Comparison of ENCODE assay signal across 9 cellular contexts in genomic region chr11:827861-828167, GRCh38. TPM values are rescaled to one million over a fixed set of nuclear protein-coding genes. Genes with fewer than 3 reads are reported as not detected.
DNase-seq lines count a peak whose midpoint lies in the region; ATAC-seq and TF ChIP-seq lines count a peak whose summit lies in the region.
"Had no signal": no experiment of that assay in that cellular context is flagged by ENCODE, and none has a peak within 500 bp of the region (broad histone marks: within the 10 kb centered on the region; RNA-seq: fewer than 3 reads in every experiment).

CRACR2B (plus strand) TSS chr11:827919; CDS start chr11:828608, 689 bp downstream.

- CTCF ChIA-PET in activated CD4-positive, alpha-beta memory T cell treated with anti-CD3 and anti-CD28 coated beads for 36 hours (lab: Charles Lee), result no interaction called here

- peaks cover 7% of the 10 kb centered on the region; the same call in 1 of the 3 replicates for H3K36me3 Mint-ChIP-seq in GM23338 (ENCODE audit: low read depth)
- H3K36me3 Mint-ChIP-seq in activated CD4-positive, alpha-beta memory T cell treated with anti-CD3 and anti-CD28 coated beads for 36 hours, result peaks cover 15% of the 10 kb centered on the region

- peak within 1 kb of the TSS; percentile 98 for H3K4me2 ChIP-seq in GM23338
- H3K4me2 ChIP-seq in hepatocyte, result peak within 1 kb of the TSS; percentile 97
- peak within 1 kb of the TSS; percentile 83 for H3K4me2 ChIP-seq in smooth muscle cell

- H3K4me1 ChIP-seq in GM23338 (ENCODE audit: insufficient read depth), result peaks cover 26% of the 10 kb centered on the region
- peaks cover 45% of the 10 kb centered on the region for H3K4me1 ChIP-seq in hepatocyte (ENCODE audit: insufficient read depth)
- H3K4me1 ChIP-seq in smooth muscle cell (ENCODE audit: low read depth), result peaks cover 42% of the 10 kb centered on the region

- no peaks in the 10 kb centered on the region for H3K9me2 ChIP-seq in GM23338 (ENCODE audit: insufficient read depth)
- H3K9me2 ChIP-seq in hepatocyte (replicated peaks; ENCODE audit: insufficient read depth), result no peaks in the 10 kb centered on the region

- H3K4me3 ChIP-seq in GM23338, result peak within 1 kb of the TSS; percentile 89
- peak within 1 kb of the TSS; percentile 14 for H3K4me3 ChIP-seq in hepatocyte
- peak within 1 kb of the TSS; percentile 48 for H3K4me3 ChIP-seq in smooth muscle cell

- no peaks in the 10 kb centered on the region; the same call in 1 of the 2 replicates for H4K20me1 ChIP-seq in GM23338 (replicated peaks; ENCODE audit: insufficient read depth)
- H4K20me1 ChIP-seq in hepatocyte (ENCODE audit: insufficient read depth, poor library complexity, severe bottlenecking), result no peaks in the 10 kb centered on the region
- peaks cover 40% of the 10 kb centered on the region for H4K20me1 ChIP-seq in smooth muscle cell (ENCODE audit: low read depth)

- H3K27ac Mint-ChIP-seq in GM23338, result 0 out of 2 replicates have a peak within 1 kb of the TSS, but pooled peaks have one; percentile 67
- H3K27ac Mint-ChIP-seq in activated CD4-positive, alpha-beta memory T cell treated with anti-CD3 and anti-CD28 coated beads for 36 hours, result no peak within 1 kb of the TSS

- no peaks in the 10 kb centered on the region; the same call in 2 of the 3 replicates for H3K9me3 Mint-ChIP-seq in GM23338
- no peaks in the 10 kb centered on the region for H3K9me3 Mint-ChIP-seq in activated CD4-positive, alpha-beta memory T cell treated with anti-CD3 and anti-CD28 coated beads for 36 hours

- H2AFZ ChIP-seq in GM23338 (peak within 1 kb of the TSS; percentile 96), hepatocyte (peak within 1 kb of the TSS; percentile 49), smooth muscle cell (ENCODE audit: low read depth) (no peak within 1 kb of the TSS)

- H3F3A ChIP-seq in GM23338 (replicated peaks; ENCODE audit: low read depth), result peaks cover 24% of the 10 kb centered on the region
- H3F3A ChIP-seq in smooth muscle cell (ENCODE audit: low read depth), result peaks cover 6% of the 10 kb centered on the region

- ATAC-seq in GM23338 (no peak), GM21423 (IDR thresholded peaks at IDR 0.05; ENCODE audit: unreplicated experiment) (no peak), HG03378 (IDR thresholded peaks at IDR 0.05; ENCODE audit: unreplicated experiment) (no peak), HG02981 (IDR thresholded peaks at IDR 0.05; ENCODE audit: unreplicated experiment) (no peak), GM21576 (IDR thresholded peaks at IDR 0.05; ENCODE audit: unreplicated experiment) (no peak)

- 50% methylated on average over 5 of the region's 5 CpGs for WGBS in hepatocyte (ENCODE audit: low lambda C conversion rate, missing lambda C conversion rate)
- 64% methylated on average over 5 of the region's 5 CpGs for WGBS in smooth muscle cell (ENCODE audit: low lambda C conversion rate)

- H3K27me3 ChIP-seq in GM23338 (ENCODE audit: insufficient read depth), result peaks cover 28% of the 10 kb centered on the region
- peaks cover 21% of the 10 kb centered on the region for H3K27me3 ChIP-seq in hepatocyte
- peaks cover 65% of the 10 kb centered on the region for H3K27me3 ChIP-seq in smooth muscle cell (ENCODE audit: low read depth)

- no peak within 1 kb of the TSS for H3K9ac ChIP-seq in smooth muscle cell (ENCODE audit: low read depth)

- DNase-seq in GM23338 (ENCODE audit: low spot score), result no peak
- no peak for DNase-seq in activated CD4-positive, alpha-beta memory T cell treated with anti-CD3 and anti-CD28 coated beads for 36 hours
- no peak for DNase-seq in hepatocyte (ENCODE audit: low spot score)
- DNase-seq in smooth muscle cell (lab: John Stamatoyannopoulos, UW; ENCODE audit: unreplicated experiment), result no peak
- DNase-seq: NCI-H226 had no signal

- H3K4me1 Mint-ChIP-seq in GM23338, result peaks cover 42% of the 10 kb centered on the region
- H3K4me1 Mint-ChIP-seq in activated CD4-positive, alpha-beta memory T cell treated with anti-CD3 and anti-CD28 coated beads for 36 hours (ENCODE audit: low read depth), result peaks cover 26% of the 10 kb centered on the region

- H3K9me3 ChIP-seq in hepatocyte (ENCODE audit: low read depth), result no peaks in the 10 kb centered on the region
- H3K9me3 ChIP-seq in smooth muscle cell (replicated peaks; ENCODE audit: low read depth), result no peaks in the 10 kb centered on the region

- no peaks in the 10 kb centered on the region for H3K79me2 ChIP-seq in GM23338 (replicated peaks; ENCODE audit: insufficient read depth)
- H3K79me2 ChIP-seq in hepatocyte, result no peaks in the 10 kb centered on the region
- no peaks in the 10 kb centered on the region for H3K79me2 ChIP-seq in smooth muscle cell (ENCODE audit: low read depth)

- H3K27ac ChIP-seq in GM23338 (ENCODE audit: low read depth) (peak within 1 kb of the TSS; percentile 90), hepatocyte (peak within 1 kb of the TSS; percentile 83), smooth muscle cell (ENCODE audit: low read depth) (no peak within 1 kb of the TSS)

- no peak for TF ChIP-seq CTCF in GM23338 (conservative IDR thresholded peaks at IDR 0.05; ENCODE audit: low read depth in 2 of 2)
- TF ChIP-seq CTCF in hepatocyte (IDR thresholded peaks at IDR 0.05; ENCODE audit: poor library complexity), result no peak
- TF ChIP-seq CTCF in smooth muscle cell (IDR thresholded peaks at IDR 0.05; ENCODE audit: borderline replicate concordance, insufficient read depth, poor library complexity, severe bottlenecking), result no peak

- H3K36me3 ChIP-seq in GM23338 (ENCODE audit: insufficient read depth) (no peaks in the 10 kb centered on the region), hepatocyte (replicated peaks; ENCODE audit: insufficient read depth, low read depth) (no peaks in the 10 kb centered on the region), smooth muscle cell (ENCODE audit: low read depth) (no peaks in the 10 kb centered on the region)

- POLR2A ChIA-PET in activated CD4-positive, alpha-beta memory T cell treated with anti-CD3 and anti-CD28 coated beads for 36 hours (lab: Charles Lee), result no interaction called here

- intact Hi-C loops in activated CD4-positive, alpha-beta memory T cell treated with anti-CD3 and anti-CD28 coated beads for 36 hours (cut with micrococcal nuclease), result no loop called here

- H3K4me3 Mint-ChIP-seq in GM23338, result peak within 1 kb of the TSS; percentile 79
- H3K4me3 Mint-ChIP-seq in activated CD4-positive, alpha-beta memory T cell treated with anti-CD3 and anti-CD28 coated beads for 36 hours, result peak within 1 kb of the TSS; percentile 52

- peaks cover 61% of the 10 kb centered on the region for H3K27me3 Mint-ChIP-seq in GM23338 (ENCODE audit: insufficient read depth, low read depth, poor library complexity)
- peaks cover 35% of the 10 kb centered on the region for H3K27me3 Mint-ChIP-seq in activated CD4-positive, alpha-beta memory T cell treated with anti-CD3 and anti-CD28 coated beads for 36 hours

TF ChIP-seq in GM23338, 12 proteins besides CTCF, POLR2A, EP300 and RAD21:
- no peak for TF ChIP-seq JUNB (IDR thresholded peaks at IDR 0.05; ENCODE audit: unreplicated experiment)

RNA-seq across cellular contexts. Expression of gene CRACR2B, which starts in this region (rescaled TPM):
- total RNA-seq in GM23338 (2014; rRNA removed; shearing (Covaris generic)), result 58.0 and 64.1 TPM in 2 replicates
- polyA plus RNA-seq in GM23338 (2016; fragmentation: Nextera tagmentation; extraction: Ambion mirVana), result 55.9 and 59.4 TPM in 2 replicates
- 1 to 10 TPM; 1.8 to 2.3 TPM for total RNA-seq in activated CD4-positive, alpha-beta memory T cell treated with anti-CD3 and anti-CD28 coated beads for 36 hours
- 9.7 and 10.2 TPM in 2 replicates for total RNA-seq in hepatocyte
- 33.2 and 39.7 TPM in 2 replicates for polyA plus RNA-seq in hepatocyte
- 0.36 and 2.5 TPM in 2 replicates for total RNA-seq in smooth muscle cell
- polyA plus RNA-seq in smooth muscle cell, result 0.10 and 10.5 TPM in 2 replicates

Comparison
In these comparisons a context has a peak if more than half of its experiments do, and no peak if none do; other contexts are left out.
1. H3K4me3 ChIP-seq: peak in every context shown above with its lines; median percentile 89 in GM23338; 48 in smooth muscle cell; 14 in hepatocyte.